Comparison of ENCODE assay signal across 8 cellular contexts in genomic region chr9:21334969-21335632, GRCh38. TPM values are rescaled to one million over a fixed set of nuclear protein-coding genes. Genes with fewer than 3 reads are reported as not detected.
DNase-seq lines count a peak whose midpoint lies in the region; ATAC-seq and TF ChIP-seq lines count a peak whose summit lies in the region.

KLHL9 (minus strand) TSS chr9:21335404; CDS start chr9:21334859, 545 bp downstream.

- DNase-seq in DMS 273 treated with DMSO at 0.1 percent for 48 hours (lab: John Stamatoyannopoulos, UW) (peak; percentile 46), HuH-7.5 (ENCODE audit: low spot score) (peak; percentile 70), fibroblast of the conjunctiva (ENCODE audit: low read depth) (peak; percentile 87), nephron progenitor cell (peak; percentile 90)
- peak; percentile 81 for DNase-seq in activated T-helper 9 cell treated with anti-CD3 and anti-CD28 coated beads, Interleukin-2, amount 50 U/mL, for 16 hours (ENCODE audit: low read depth)

- H3K27ac Mint-ChIP-seq in nephron progenitor cell, result peak within 1 kb of the TSS; percentile 96
- H3K27ac Mint-ChIP-seq in stimulated activated naive CD8-positive, alpha-beta T cell treated with anti-CD3 and anti-CD28 coated beads, Interleukin-15, Interleukin-2, amounts not matched to agents 100 ng/mL and 50 ng/mL, for 24 hours, result peak within 1 kb of the TSS; percentile 87

- peak; percentile 84 for ATAC-seq in GM21526 (IDR thresholded peaks at IDR 0.05; ENCODE audit: low FRiP score, unreplicated experiment)

- H3K4me3 Mint-ChIP-seq in nephron progenitor cell, result peak within 1 kb of the TSS; percentile 95
- H3K4me3 Mint-ChIP-seq in stimulated activated naive CD8-positive, alpha-beta T cell treated with anti-CD3 and anti-CD28 coated beads, Interleukin-15, Interleukin-2, amounts not matched to agents 100 ng/mL and 50 ng/mL, for 24 hours, result peak within 1 kb of the TSS; percentile 93

- H3K36me3 Mint-ChIP-seq in nephron progenitor cell (ENCODE audit: low read depth), result peaks cover 16% of the 10 kb centered on the region
- peaks cover 34% of the 10 kb centered on the region for H3K36me3 Mint-ChIP-seq in stimulated activated naive CD8-positive, alpha-beta T cell treated with anti-CD3 and anti-CD28 coated beads, Interleukin-15, Interleukin-2, amounts not matched to agents 100 ng/mL and 50 ng/mL, for 24 hours (ENCODE audit: low read depth)

- no peaks in the 10 kb centered on the region for H3K9me3 Mint-ChIP-seq in nephron progenitor cell
- H3K9me3 Mint-ChIP-seq in stimulated activated naive CD8-positive, alpha-beta T cell treated with anti-CD3 and anti-CD28 coated beads, Interleukin-15, Interleukin-2, amounts not matched to agents 100 ng/mL and 50 ng/mL, for 24 hours, result no peaks in the 10 kb centered on the region

- TF ChIP-seq CTCF in nephron progenitor cell (IDR thresholded peaks at IDR 0.05), result no peak

- H3K27me3 Mint-ChIP-seq in nephron progenitor cell (ENCODE audit: low read depth, poor library complexity), result peaks cover 4% of the 10 kb centered on the region
- H3K27me3 Mint-ChIP-seq in stimulated activated naive CD8-positive, alpha-beta T cell treated with anti-CD3 and anti-CD28 coated beads, Interleukin-15, Interleukin-2, amounts not matched to agents 100 ng/mL and 50 ng/mL, for 24 hours, result no peaks in the 10 kb centered on the region

- peaks cover 48% of the 10 kb centered on the region for H3K4me1 Mint-ChIP-seq in nephron progenitor cell
- peaks cover 55% of the 10 kb centered on the region for H3K4me1 Mint-ChIP-seq in stimulated activated naive CD8-positive, alpha-beta T cell treated with anti-CD3 and anti-CD28 coated beads, Interleukin-15, Interleukin-2, amounts not matched to agents 100 ng/mL and 50 ng/mL, for 24 hours (ENCODE audit: low read depth)

TF ChIP-seq in PFSK-1, 5 proteins besides CTCF, POLR2A, EP300 and RAD21:
- TF ChIP-seq REST (IDR thresholded peaks at IDR 0.05; ENCODE audit: insufficient read depth in 1 of 2, low read depth in 2 of 2, low read length in 2 of 2), result no peak
- TF ChIP-seq TAF1 (IDR thresholded peaks at IDR 0.05; ENCODE audit: borderline replicate concordance, insufficient read depth, low read length), result peak; percentile 62; the same call in 1 of the 2 replicates
- TF ChIP-seq POLR2AphosphoS5 (IDR thresholded peaks at IDR 0.05; ENCODE audit: low read depth, low read length), result peak; percentile 78
- TF ChIP-seq FOXP2 (optimal IDR thresholded peaks at IDR 0.05; ENCODE audit: borderline replicate concordance, extremely low read depth, extremely low read length, insufficient read depth), result no peak
- no peak for TF ChIP-seq SIN3A (IDR thresholded peaks at IDR 0.05; ENCODE audit: borderline replicate concordance, insufficient read depth, low read length)

RNA-seq across cellular contexts. Expression of gene KLHL9, which starts in this region (rescaled TPM):
- polyA plus RNA-seq in PFSK-1 (2012; ENCODE audit: insufficient read length, low read depth), result 6.2 TPM

Comparison
In these comparisons a context has a peak if more than half of its experiments do, and no peak if none do; other contexts are left out.
1. Peak in every context shown above with its lines: DNase-seq and ATAC-seq.